1 cellular context compared by ENCODE assay signal in genomic region chr20:25081065-25081729, GRCh38.
TF ChIP-seq lines count a peak whose summit lies in the region.

No MANE protein-coding gene starts in this region.

TF ChIP-seq in HepG2, 621 proteins besides CTCF, POLR2A, EP300 and RAD21 (continued from another document and continues in another):
- TF ChIP-seq PRDM10 (CRISPR knock-in tag; IDR thresholded peaks at IDR 0.05; ENCODE audit: low read depth) (0 out of 2 replicates have a peak, but pooled peaks have one; percentile 30), ZNF260 (CRISPR knock-in tag; IDR thresholded peaks at IDR 0.05; ENCODE audit: borderline replicate concordance, low read depth) (no peak), ZNF710 (CRISPR knock-in tag; IDR thresholded peaks at IDR 0.05; ENCODE audit: borderline replicate concordance) (no peak), ZNF318 (CRISPR knock-in tag; IDR thresholded peaks at IDR 0.05) (no peak), ATF7-NPFF (CRISPR knock-in tag; IDR thresholded peaks at IDR 0.05; ENCODE audit: low read depth) (no peak), TCF12 (IDR thresholded peaks at IDR 0.05) (no peak), TCF12 (CRISPR knock-in tag; IDR thresholded peaks at IDR 0.05) (no peak), ZNF33A (CRISPR knock-in tag; IDR thresholded peaks at IDR 0.05; ENCODE audit: borderline replicate concordance) (no peak), FOSL1 (CRISPR knock-in tag; IDR thresholded peaks at IDR 0.05; ENCODE audit: borderline replicate concordance) (no peak), ZNF609 (CRISPR knock-in tag; IDR thresholded peaks at IDR 0.05; ENCODE audit: borderline replicate concordance) (no peak), SALL2 (CRISPR knock-in tag; IDR thresholded peaks at IDR 0.05) (no peak), EED (CRISPR knock-in tag; IDR thresholded peaks at IDR 0.05) (peak; percentile 36; the same call in 1 of the 2 replicates), LBX2 (CRISPR knock-in tag; IDR thresholded peaks at IDR 0.05; ENCODE audit: borderline replicate concordance) (no peak), SKI (IDR thresholded peaks at IDR 0.05; ENCODE audit: partially characterized antibody) (no peak), ZNF451 (CRISPR knock-in tag; IDR thresholded peaks at IDR 0.05) (no peak), KDM6A (CRISPR knock-in tag; IDR thresholded peaks at IDR 0.05; ENCODE audit: low read depth) (no peak), ZNF567 (CRISPR knock-in tag; IDR thresholded peaks at IDR 0.05; ENCODE audit: borderline replicate concordance) (no peak), ZNF678 (CRISPR knock-in tag; IDR thresholded peaks at IDR 0.05) (no peak), CCAR2 (optimal IDR thresholded peaks at IDR 0.05; ENCODE audit: low read depth, low read length) (no peak), SMAD9 (CRISPR knock-in tag; IDR thresholded peaks at IDR 0.05) (no peak), TARDBP (CRISPR knock-in tag; IDR thresholded peaks at IDR 0.05) (no peak), CREM (IDR thresholded peaks at IDR 0.05) (no peak), CREM (CRISPR knock-in tag; IDR thresholded peaks at IDR 0.05) (no peak), PBX3 (CRISPR knock-in tag; IDR thresholded peaks at IDR 0.05; ENCODE audit: borderline replicate concordance) (no peak), ZNF564 (CRISPR knock-in tag; IDR thresholded peaks at IDR 0.05) (0 out of 2 replicates have a peak, but pooled peaks have one; percentile 48), ZFP36L2 (CRISPR knock-in tag; IDR thresholded peaks at IDR 0.05) (no peak), WIZ (CRISPR knock-in tag; IDR thresholded peaks at IDR 0.05) (peak; percentile 54; the same call in 1 of the 2 replicates), ZNF350 (CRISPR knock-in tag; IDR thresholded peaks at IDR 0.05; ENCODE audit: borderline replicate concordance, low read depth) (no peak), SMAD1 (CRISPR knock-in tag; IDR thresholded peaks at IDR 0.05; ENCODE audit: borderline replicate concordance, low read depth) (no peak), JUNB (CRISPR knock-in tag; IDR thresholded peaks at IDR 0.05; ENCODE audit: borderline replicate concordance) (no peak), TCF7L2 (IDR thresholded peaks at IDR 0.05; ENCODE audit: low read depth, low read length) (no peak), PAXIP1 (CRISPR knock-in tag; conservative IDR thresholded peaks at IDR 0.05) (no peak), ZNF577 (CRISPR knock-in tag; IDR thresholded peaks at IDR 0.05; ENCODE audit: borderline replicate concordance, low read depth) (no peak), MIXL1 (CRISPR knock-in tag; IDR thresholded peaks at IDR 0.05) (peak; percentile 42; the same call in 1 of the 2 replicates), ZNF891 (CRISPR knock-in tag; IDR thresholded peaks at IDR 0.05) (peak; percentile 86), ZMYM2 (CRISPR knock-in tag; IDR thresholded peaks at IDR 0.05) (no peak)
